Comparison of ENCODE assay signal across 8 cellular contexts in genomic region chr4:25367004-25367621, GRCh38. TPM values are rescaled to one million over a fixed set of nuclear protein-coding genes. Genes with fewer than 3 reads are reported as not detected.
A peak's percentile ranks its signal among the peaks of the same experiment; 100 is the strongest.
DNase-seq lines count a peak whose midpoint lies in the region; ATAC-seq, FAIRE-seq and TF ChIP-seq lines count a peak whose summit lies in the region.

No MANE protein-coding gene starts in this region.

- H3K4me1 ChIP-seq in OCI-LY7 (ENCODE audit: insufficient read depth, low read length, poor library complexity, severe bottlenecking) (no peaks in the 10 kb centered on the region), fibroblast of lung (ENCODE audit: control insufficient read depth, extremely low read depth, insufficient read depth, low read length) (no peaks in the 10 kb centered on the region), small intestine (ENCODE audit: control insufficient read depth in 2 of 2, insufficient read depth in 1 of 2, low read depth in 1 of 2, low read length in 1 of 2) (no peaks in the 10 kb centered on the region)

- H3K27me3 ChIP-seq in AG04450 (ENCODE audit: control insufficient read depth, insufficient read depth, low read length) (no peaks in the 10 kb centered on the region), fibroblast of lung (ENCODE audit: control insufficient read depth, insufficient read depth, low read length) (no peaks in the 10 kb centered on the region), small intestine (ENCODE audit: control insufficient read depth in 2 of 2, insufficient read depth in 2 of 2, low read length in 2 of 2) (no peaks in the 10 kb centered on the region)

- BruUV-seq in OCI-LY7 (replicated peaks; lab: Mats Ljungman, UMichigan) = no TSS peak

- H3K4me3 ChIP-seq in AG04450 (ENCODE audit: low read depth, low read length) (no peak overlapping the region), GM12875 (ENCODE audit: low read depth, low read length) (no peak overlapping the region), OCI-LY7 (ENCODE audit: low read depth, low read length, poor library complexity, severe bottlenecking) (no peak overlapping the region), fibroblast of lung (replicated peaks in 1 of 4; ENCODE audit: control extremely low read depth in 1 of 4, insufficient read depth in 1 of 4, low read depth in 3 of 4, low read length in 4 of 4) (no peak overlapping the region), small intestine (ENCODE audit: low read depth in 1 of 2, low read length in 2 of 2) (no peak overlapping the region)

- intact Hi-C loops in OCI-LY7 (cut with micrococcal nuclease; ENCODE audit: unreplicated experiment) = loop anchor here (1.0 to 2.0 kb wide), 3 partner anchors 54 to 386 kb away; partner anchors contain the start of gene ZCCHC4

- POLR2A ChIA-PET in AG04450 (lab: Yijun Ruan, JAX) = interaction anchor here (0.6 kb wide), 2 partner anchors 10 to 55 kb away, joined by 3 to 6 read pairs; partner anchors contain the start of genes ANAPC4 and ZCCHC4
- POLR2A ChIA-PET in OCI-LY7 (lab: Charles Lee) = interaction anchor here (0.6 to 2.9 kb wide), 4 partner anchors 10 to 974 kb away, joined by 3 to 14 read pairs (median 4); partner anchors contain the start of gene ANAPC4

- no peaks in the 10 kb centered on the region for H4K20me1 ChIP-seq in OCI-LY7 (ENCODE audit: insufficient read depth, low read length)
- no peaks in the 10 kb centered on the region for H4K20me1 ChIP-seq in fibroblast of lung (ENCODE audit: control insufficient read depth, extremely low read depth, insufficient read depth, low read length)

- 74 to 83% (median 74%) methylated on average over 2 of the region's 2 CpGs for WGBS in small intestine, 3 donors

- ATAC-seq in HG03378 (IDR thresholded peaks at IDR 0.05; ENCODE audit: unreplicated experiment) (no peak), GM18505 (IDR thresholded peaks at IDR 0.05; ENCODE audit: unreplicated experiment) (no peak)

- H3K9me3 ChIP-seq in AG04450 (ENCODE audit: control insufficient read depth, insufficient read depth, low read length) (no peaks in the 10 kb centered on the region), OCI-LY7 (ENCODE audit: low read length) (no peaks in the 10 kb centered on the region), fibroblast of lung (ENCODE audit: control insufficient read depth, insufficient read depth, low read depth, low read length) (no peaks in the 10 kb centered on the region), small intestine (ENCODE audit: control insufficient read depth, low read depth) (no peaks in the 10 kb centered on the region)

- H3K4me2 ChIP-seq in OCI-LY7 (ENCODE audit: low read length) (no peak overlapping the region), fibroblast of lung (ENCODE audit: extremely low read depth, insufficient read depth, low read length) (no peak overlapping the region)

- TF ChIP-seq POLR2A in GM18505 (IDR thresholded peaks at IDR 0.05; ENCODE audit: borderline replicate concordance, extremely low read depth, insufficient read depth, insufficient read length) = no peak

- CTCF ChIA-PET in AG04450 (lab: Charles Lee) (interaction anchor here (0.6 to 5.4 kb wide), 33 partner anchors 10 to 451 kb away, joined by 3 to 78 read pairs (median 4); partner anchors contain the start of genes ANAPC4, SEPSECS and ZCCHC4), OCI-LY7 (lab: Charles Lee; ENCODE audit: unreplicated experiment) (interaction anchor here (1.0 kb wide), 1 partner anchor 10 kb away, joined by 3 read pairs; no protein-coding TSS in a partner anchor)

- TF ChIP-seq CTCF in AG04450 (IDR thresholded peaks at IDR 0.05; ENCODE audit: low read depth, low read length) (peak; percentile 72), GM12875 (IDR thresholded peaks at IDR 0.05; ENCODE audit: borderline replicate concordance, insufficient read depth, low read depth, low read length) (peak; percentile 15; the same call in 1 of the 2 replicates), OCI-LY7 (conservative IDR thresholded peaks at IDR 0.05; ENCODE audit: low read length) (peak; percentile 97), fibroblast of lung (conservative IDR thresholded peaks at IDR 0.05 in 1 of 2, IDR thresholded peaks at IDR 0.05 in 1 of 2; ENCODE audit: low read depth in 1 of 2, low read length in 2 of 2) (peak; percentile 28 to 54)

- H3K79me2 ChIP-seq in OCI-LY7 (ENCODE audit: insufficient read depth, low read depth, low read length) (no peaks in the 10 kb centered on the region), fibroblast of lung (ENCODE audit: control insufficient read depth, insufficient read depth, low read length) (no peaks in the 10 kb centered on the region)

- FAIRE-seq in small intestine (lab: Jason Lieb, UNC) = peak; percentile 84

- H2AFZ ChIP-seq in OCI-LY7 (ENCODE audit: low read length) (no peak overlapping the region), fibroblast of lung (ENCODE audit: low read length) (no peak overlapping the region)

- H3K9ac ChIP-seq in fibroblast of lung (ENCODE audit: insufficient read depth, low read length) = no peak overlapping the region

- H3K36me3 ChIP-seq in OCI-LY7 (ENCODE audit: insufficient read depth, low read length) (peaks cover 41% of the 10 kb centered on the region), fibroblast of lung (ENCODE audit: control insufficient read depth, insufficient read depth, low read length) (peaks cover 2% of the 10 kb centered on the region), small intestine (ENCODE audit: control insufficient read depth in 2 of 2, insufficient read depth in 2 of 2, low read length in 2 of 2) (peaks cover 0 to 8% of the 10 kb centered on the region in 2 donors)

- no peak overlapping the region for H3K27ac ChIP-seq in AG04450 (ENCODE audit: low read depth, low read length)
- H3K27ac ChIP-seq in OCI-LY7 (ENCODE audit: low read depth, low read length, poor library complexity, severe bottlenecking) = no peak overlapping the region
- H3K27ac ChIP-seq in fibroblast of lung (ENCODE audit: insufficient read depth, low read length) = no peak overlapping the region
- H3K27ac ChIP-seq in small intestine (ENCODE audit: low read depth in 1 of 2, low read length in 1 of 2) = no peak overlapping the region

- H3K9me2 ChIP-seq in OCI-LY7 (ENCODE audit: insufficient read depth, low read length) = no peaks in the 10 kb centered on the region

- peak; percentile 16 for DNase-seq in AG04450 (ENCODE audit: low read depth, low spot score)
- peak; percentile 58 for DNase-seq in OCI-LY7 (ENCODE audit: low spot score)
- DNase-seq in fibroblast of lung (ENCODE audit: low read depth in 2 of 2) = peak; percentile 37 to 71
- DNase-seq in small intestine = peak; percentile 56
- no peak for DNase-seq in SHP77 (lab: John Stamatoyannopoulos, UW)

RNA-seq across cellular contexts. Expression of gene ANAPC4, which starts 9.9 kb away (rescaled TPM):
- polyA plus RNA-seq in AG04450 (2011; rRNA removed) (17.3 and 26.2 TPM in 2 replicates), fibroblast of lung (15.0 and 15.9 TPM in 2 replicates), small intestine (10 to 100 TPM; 15.8 to 25.0 (median 16.5) TPM)
- 8.9 and 13.0 TPM in 2 replicates for polyA minus RNA-seq in AG04450 (2011; rRNA and poly(A)+ RNA removed)
- total RNA-seq in OCI-LY7 (2014; rRNA removed; shearing (Covaris generic)) = 32.7 and 36.1 TPM in 2 replicates
- total RNA-seq in OCI-LY7 (2022) (47.6 and 50.6 TPM in 2 replicates), fibroblast of lung (23.4 and 27.1 TPM in 2 replicates)
- polyA plus RNA-seq in fibroblast of lung (2012) = 13.7 and 15.4 TPM in 2 replicates
- 1.7 and 2.2 TPM in 2 replicates for polyA minus RNA-seq in fibroblast of lung (ENCODE audit: low replicate concordance)

RNA-seq across cellular contexts. Expression of gene ZCCHC4, which starts 54.5 kb away (rescaled TPM):
- polyA plus RNA-seq in AG04450 (2011; rRNA removed) (11.4 and 13.1 TPM in 2 replicates), fibroblast of lung (9.0 and 15.6 TPM in 2 replicates), small intestine (1 to 10 TPM; 3.5 to 5.0 (median 4.0) TPM)
- 10.9 and 11.7 TPM in 2 replicates for polyA minus RNA-seq in AG04450 (2011; rRNA and poly(A)+ RNA removed)
- total RNA-seq in OCI-LY7 (2014; rRNA removed; shearing (Covaris generic)) = 12.4 and 14.9 TPM in 2 replicates
- total RNA-seq in OCI-LY7 (2022) (15.2 and 15.5 TPM in 2 replicates), fibroblast of lung (13.6 and 15.5 TPM in 2 replicates)
- 4.9 and 7.2 TPM in 2 replicates for polyA plus RNA-seq in fibroblast of lung (2012)
- polyA minus RNA-seq in fibroblast of lung (ENCODE audit: low replicate concordance) = 1.5 and 5.4 TPM in 2 replicates

Comparison
In these comparisons a context has a peak if more than half of its experiments do, and no peak if none do; other contexts are left out.
1. DNase-seq: peak in AG04450 (single experiment), OCI-LY7 (single experiment), fibroblast of lung (2 of 2) and small intestine (single experiment); none in SHP77 (0 of 2).
2. CTCF ChIP-seq: peak in every context shown above with its lines; median percentile 97 in OCI-LY7; 72 in AG04450; 41 in fibroblast of lung; 15 in GM12875.